In genomic region chr12:56204275-56204674, GRCh38 we compare ENCODE assay signal across 22 cellular contexts. TPM values are rescaled to one million over a fixed set of nuclear protein-coding genes. Genes with fewer than 3 reads are reported as not detected.
A peak's percentile ranks its signal among the peaks of the same experiment; 100 is the strongest.
DNase-seq lines count a peak whose midpoint lies in the region; ATAC-seq and TF ChIP-seq lines count a peak whose summit lies in the region.
"Had no signal": no experiment of that assay in that cellular context is flagged by ENCODE, and none has a peak within 500 bp of the region (broad histone marks: within the 10 kb centered on the region; RNA-seq: fewer than 3 reads in every experiment).

No MANE protein-coding gene starts in this region.

- H3K4me3 Mint-ChIP-seq in activated naive CD8-positive, alpha-beta T cell, result no peak overlapping the region
- no peak overlapping the region for H3K4me3 Mint-ChIP-seq in activated naive CD8-positive, alpha-beta T cell treated with anti-CD3 and anti-CD28 coated beads for 36 hours
- peak overlapping the region; percentile 70 for H3K4me3 Mint-ChIP-seq in endothelial cell (ENCODE audit: unreplicated experiment)
- H3K4me3 Mint-ChIP-seq in stimulated activated memory B cell treated with anti-CD40 and anti-IgM and Interleukin-4, amounts not matched to agents 10 μg/mL and 1 μg/mL and 100 μg/mL, for 72 hours, result no peak overlapping the region

- no peaks in the 10 kb centered on the region for H3F3A ChIP-seq in OCI-LY1 (ENCODE audit: insufficient read depth, low read length)

- peak overlapping the region; percentile 84 for H3K27ac Mint-ChIP-seq in activated naive CD8-positive, alpha-beta T cell
- H3K27ac Mint-ChIP-seq in activated naive CD8-positive, alpha-beta T cell treated with anti-CD3 and anti-CD28 coated beads for 36 hours, result no peak overlapping the region
- peak overlapping the region; percentile 25 for H3K27ac Mint-ChIP-seq in endothelial cell (ENCODE audit: unreplicated experiment)
- peak overlapping the region; percentile 2 for H3K27ac Mint-ChIP-seq in stimulated activated memory B cell treated with anti-CD40 and anti-IgM and Interleukin-4, amounts not matched to agents 10 μg/mL and 1 μg/mL and 100 μg/mL, for 72 hours

- no peaks in the 10 kb centered on the region for H3K9me3 ChIP-seq in OCI-LY1 (ENCODE audit: low read length)
- H3K9me3 ChIP-seq: BLaER1 treated with 17β-estradiol and CSF1 and Interleukin-3, amounts not matched to agents 10 nM and 100 nM had no signal

- DNase-seq in activated naive CD8-positive, alpha-beta T cell treated with anti-CD3 and anti-CD28 coated beads for 36 hours, result no peak
- DNase-seq in endothelial cell (ENCODE audit: low spot score), result no peak
- DNase-seq in AML-193 (lab: John Stamatoyannopoulos, UW), result no peak
- no peak for DNase-seq in activated gamma-delta T cell (lab: John Stamatoyannopoulos, UW)
- DNase-seq: EL, NCI-H1048, NCI-H1436 treated with DMSO at 0.1 percent for 48 hours, NCI-H2029 treated with DMSO at 0.1 percent for 48 hours, NCI-H510A, NCI-H774, PC-3 had no signal

- H3K27me3 Mint-ChIP-seq in activated naive CD8-positive, alpha-beta T cell, result no peaks in the 10 kb centered on the region
- no peaks in the 10 kb centered on the region for H3K27me3 Mint-ChIP-seq in activated naive CD8-positive, alpha-beta T cell treated with anti-CD3 and anti-CD28 coated beads for 36 hours
- H3K27me3 Mint-ChIP-seq in endothelial cell (ENCODE audit: unreplicated experiment), result peaks cover 4% of the 10 kb centered on the region
- no peaks in the 10 kb centered on the region for H3K27me3 Mint-ChIP-seq in stimulated activated memory B cell treated with anti-CD40 and anti-IgM and Interleukin-4, amounts not matched to agents 10 μg/mL and 1 μg/mL and 100 μg/mL, for 72 hours

- ATAC-seq in stimulated activated memory B cell treated with anti-CD40 and anti-IgM and Interleukin-4, amounts not matched to agents 10 μg/mL and 1 μg/mL and 100 μg/mL, for 72 hours, result no peak
- no peak for ATAC-seq in GM18907 (IDR thresholded peaks at IDR 0.05; ENCODE audit: unreplicated experiment)
- ATAC-seq: HepG2, PC-3 had no signal

- no peaks in the 10 kb centered on the region for H3K27me3 ChIP-seq in OCI-LY1 (ENCODE audit: insufficient read depth, low read length)
- H3K27me3 ChIP-seq: BLaER1 treated with 17β-estradiol and CSF1 and Interleukin-3, amounts not matched to agents 10 nM and 100 nM had no signal

- peak overlapping the region; percentile 54 for H3K27ac ChIP-seq in OCI-LY1 (ENCODE audit: low read depth, low read length, poor library complexity, severe bottlenecking)
- H3K27ac ChIP-seq: BLaER1 treated with 17β-estradiol and CSF1 and Interleukin-3, amounts not matched to agents 10 nM and 100 nM; KMS-11; RWPE1 had no signal

- H3K4me1 ChIP-seq in OCI-LY1 (ENCODE audit: insufficient read depth, low read length, severe bottlenecking), result peaks cover 41% of the 10 kb centered on the region

- no peaks in the 10 kb centered on the region for H3K36me3 Mint-ChIP-seq in activated naive CD8-positive, alpha-beta T cell
- H3K36me3 Mint-ChIP-seq in activated naive CD8-positive, alpha-beta T cell treated with anti-CD3 and anti-CD28 coated beads for 36 hours, result peaks cover 10% of the 10 kb centered on the region
- peaks cover 34% of the 10 kb centered on the region for H3K36me3 Mint-ChIP-seq in endothelial cell (ENCODE audit: low read depth, unreplicated experiment)
- H3K36me3 Mint-ChIP-seq in stimulated activated memory B cell treated with anti-CD40 and anti-IgM and Interleukin-4, amounts not matched to agents 10 μg/mL and 1 μg/mL and 100 μg/mL, for 72 hours, result peaks cover 23% of the 10 kb centered on the region

- H3K9me2 ChIP-seq in OCI-LY1 (ENCODE audit: low read depth, low read length), result no peaks in the 10 kb centered on the region

- no peaks in the 10 kb centered on the region for H4K20me1 ChIP-seq in OCI-LY1 (ENCODE audit: insufficient read depth, low read length)

- H3K79me2 ChIP-seq in OCI-LY1 (ENCODE audit: insufficient read depth, low read length), result no peaks in the 10 kb centered on the region

- H3K4me1 Mint-ChIP-seq in activated naive CD8-positive, alpha-beta T cell (ENCODE audit: low read depth), result no peaks in the 10 kb centered on the region
- no peaks in the 10 kb centered on the region for H3K4me1 Mint-ChIP-seq in activated naive CD8-positive, alpha-beta T cell treated with anti-CD3 and anti-CD28 coated beads for 36 hours
- H3K4me1 Mint-ChIP-seq in endothelial cell (ENCODE audit: unreplicated experiment), result peaks cover 8% of the 10 kb centered on the region
- peaks cover 18% of the 10 kb centered on the region for H3K4me1 Mint-ChIP-seq in stimulated activated memory B cell treated with anti-CD40 and anti-IgM and Interleukin-4, amounts not matched to agents 10 μg/mL and 1 μg/mL and 100 μg/mL, for 72 hours

- no peak overlapping the region for H3K9ac ChIP-seq in OCI-LY1 (ENCODE audit: low read length)
- H3K9ac ChIP-seq: KMS-11 had no signal

- peaks cover 37% of the 10 kb centered on the region for H3K36me3 ChIP-seq in OCI-LY1 (ENCODE audit: insufficient read depth, low read length)

- H3K9me3 Mint-ChIP-seq in activated naive CD8-positive, alpha-beta T cell (ENCODE audit: low read depth), result no peaks in the 10 kb centered on the region
- no peaks in the 10 kb centered on the region for H3K9me3 Mint-ChIP-seq in activated naive CD8-positive, alpha-beta T cell treated with anti-CD3 and anti-CD28 coated beads for 36 hours
- H3K9me3 Mint-ChIP-seq in endothelial cell (ENCODE audit: unreplicated experiment), result no peaks in the 10 kb centered on the region
- no peaks in the 10 kb centered on the region for H3K9me3 Mint-ChIP-seq in stimulated activated memory B cell treated with anti-CD40 and anti-IgM and Interleukin-4, amounts not matched to agents 10 μg/mL and 1 μg/mL and 100 μg/mL, for 72 hours

- no peak overlapping the region for H3K4me2 ChIP-seq in OCI-LY1 (ENCODE audit: low read length)
- H3K4me2 ChIP-seq: BLaER1 treated with 17β-estradiol and CSF1 and Interleukin-3, amounts not matched to agents 10 nM and 100 nM; KMS-11 had no signal

- TF ChIP-seq CTCF in OCI-LY1 (IDR thresholded peaks at IDR 0.05; ENCODE audit: low read length) (no peak), endothelial cell (IDR thresholded peaks at IDR 0.05; ENCODE audit: unreplicated experiment) (no peak)

- H2AFZ ChIP-seq in OCI-LY1 (ENCODE audit: low read length), result no peak overlapping the region

- H3K4me3 ChIP-seq in OCI-LY1 (ENCODE audit: low read depth, low read length, poor library complexity, severe bottlenecking), result no peak overlapping the region
- H3K4me3 ChIP-seq: BLaER1 treated with 17β-estradiol and CSF1 and Interleukin-3, amounts not matched to agents 10 nM and 100 nM had no signal

RNA-seq across cellular contexts. Expression of gene SMARCC2, which starts 15.0 kb away (rescaled TPM):
- total RNA-seq in activated naive CD8-positive, alpha-beta T cell treated with anti-CD3 and anti-CD28 coated beads for 36 hours, result 10 to 100 TPM; 78.5 to 92.6 TPM
- total RNA-seq in endothelial cell (ENCODE audit: unreplicated experiment), result 105 TPM

RNA-seq across cellular contexts. Expression of gene RNF41, which starts 17.4 kb away (rescaled TPM):
- total RNA-seq in activated naive CD8-positive, alpha-beta T cell treated with anti-CD3 and anti-CD28 coated beads for 36 hours, result 10 to 100 TPM; 26.4 to 31.2 TPM
- total RNA-seq in endothelial cell (ENCODE audit: unreplicated experiment), result 55.5 TPM

RNA-seq across cellular contexts. Expression of gene NABP2, which starts 19.9 kb away (rescaled TPM):
- 10 to 100 TPM; 81.2 to 84.5 TPM for total RNA-seq in activated naive CD8-positive, alpha-beta T cell treated with anti-CD3 and anti-CD28 coated beads for 36 hours
- total RNA-seq in endothelial cell (ENCODE audit: unreplicated experiment), result 19.8 TPM

RNA-seq across cellular contexts. Expression of gene SLC39A5, which starts 25.6 kb away (rescaled TPM):
- under 1 TPM; 0.44 to 0.49 TPM for total RNA-seq in activated naive CD8-positive, alpha-beta T cell treated with anti-CD3 and anti-CD28 coated beads for 36 hours
- total RNA-seq in endothelial cell (ENCODE audit: unreplicated experiment), result not detected
- total RNA-seq: A172, H1, M059J had no signal

RNA-seq across cellular contexts. Expression of gene MYL6, which starts 46.1 kb away (rescaled TPM):
- total RNA-seq in activated naive CD8-positive, alpha-beta T cell treated with anti-CD3 and anti-CD28 coated beads for 36 hours, result 100 to 1,000 TPM; 751 to 777 TPM
- 2,481 TPM for total RNA-seq in endothelial cell (ENCODE audit: unreplicated experiment)
